In the genomic region with DNA sequence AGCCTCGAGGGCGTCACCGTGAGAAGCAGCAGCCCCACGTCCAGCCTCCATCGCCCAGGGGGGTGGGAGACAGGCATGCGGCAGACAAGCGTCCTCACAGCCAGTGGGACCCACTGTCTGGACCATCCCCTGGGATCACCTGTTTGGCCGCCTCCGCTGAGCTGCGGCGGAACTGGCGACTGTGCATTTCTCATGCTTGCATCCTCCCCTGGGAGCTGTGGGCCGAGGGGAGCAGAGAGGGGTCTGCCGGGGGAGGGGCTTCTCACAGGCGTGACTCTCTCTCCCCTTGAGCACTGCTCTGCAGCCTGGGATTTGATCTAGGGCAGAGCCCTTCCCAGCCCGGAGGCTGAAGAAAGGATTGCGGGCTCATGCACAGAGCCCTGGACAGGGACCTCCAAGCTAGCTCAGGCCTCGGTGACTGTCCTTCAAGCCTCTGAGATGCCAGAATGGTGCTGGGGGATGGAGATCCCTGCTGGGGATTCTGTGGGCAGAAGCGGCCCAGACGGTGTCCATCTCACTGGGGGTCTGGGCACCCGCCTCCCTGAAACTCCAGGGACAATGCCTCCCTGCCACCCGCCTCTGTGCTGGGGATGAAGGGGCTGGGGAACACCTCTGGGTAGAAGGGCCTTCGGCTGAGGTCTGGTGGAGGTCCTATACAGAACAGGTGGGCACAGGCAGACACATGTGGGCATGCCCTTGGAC, we compare ENCODE assay signal across 25 cellular contexts.
"Had no signal": no experiment of that assay in that cellular context is flagged by ENCODE, and none has a peak within 500 bp of the region (broad histone marks: within the 10 kb centered on the region; RNA-seq: fewer than 3 reads in every experiment).

No MANE protein-coding gene starts in this region.

- ATAC-seq: activated CD8-positive, alpha-beta memory T cell treated with anti-CD3 and anti-CD28 coated beads, Interleukin-2, amount 10 ng/mL, durations not matched to agents 7 days and 5 days; Panc1; Right ventricle myocardium inferior had no signal

- H3K4me1 Mint-ChIP-seq: activated CD4-positive, alpha-beta T cell treated with anti-CD3 and anti-CD28 coated beads, Interleukin-2, amount 10 ng/mL, durations not matched to agents 24 days and 14 days; activated CD8-positive, alpha-beta memory T cell treated with anti-CD3 and anti-CD28 coated beads, Interleukin-2, amount 10 ng/mL, durations not matched to agents 7 days and 5 days; activated naive CD4-positive, alpha-beta T cell treated with anti-CD3 and anti-CD28 coated beads, Interleukin-2, amount 50 U/mL, for 24 hours; brain had no signal

- H3K9me3 Mint-ChIP-seq: activated CD4-positive, alpha-beta T cell treated with anti-CD3 and anti-CD28 coated beads, Interleukin-2, amount 10 ng/mL, durations not matched to agents 24 days and 14 days; activated naive CD4-positive, alpha-beta T cell treated with anti-CD3 and anti-CD28 coated beads, Interleukin-2, amount 50 U/mL, for 24 hours; activated T-cell treated with anti-CD3 and anti-CD28 coated beads, Interleukin-2, amount 50 U/mL, for 24 hours; activated T-helper 1 cell treated with anti-CD3 and anti-CD28 coated beads, Interleukin-12 subunit alpha, Interleukin-12 subunit beta, Interleukin-2, Interleukin-4 antibody, amounts not matched to agents 30 ng/mL and 10 ng/mL and 1 ng/mL, durations not matched to agents 14 hours and 24 hours and 36 hours had no signal

- H3K9me3 ChIP-seq: ascending aorta, SK-N-SH had no signal

- H3K36me3 ChIP-seq: ascending aorta had no signal

- H3K36me3 Mint-ChIP-seq: activated CD8-positive, alpha-beta memory T cell treated with anti-CD3 and anti-CD28 coated beads, Interleukin-2, amount 10 ng/mL, durations not matched to agents 7 days and 5 days; activated naive CD4-positive, alpha-beta T cell treated with anti-CD3 and anti-CD28 coated beads, Interleukin-2, amount 50 U/mL, for 24 hours; brain had no signal

- DNase-seq: activated CD4-positive, alpha-beta T cell treated with anti-CD3 and anti-CD28 coated beads, Interleukin-2, amount 10 ng/mL, durations not matched to agents 24 days and 14 days; activated CD4-positive, alpha-beta T cell treated with anti-CD3 and anti-CD28 coated beads, Interleukin-2, amount 50 U/mL, for 48 hours; activated CD4-positive, CD25-positive, alpha-beta regulatory T cell treated with anti-CD3 and anti-CD28 coated beads, Interleukin-2, amount 50 U/mL, for 72 hours; activated CD8-positive, alpha-beta memory T cell treated with anti-CD3 and anti-CD28 coated beads, Interleukin-2, amount 10 ng/mL, durations not matched to agents 7 days and 5 days; activated effector memory CD4-positive, alpha-beta T cell treated with Interleukin-2 at 50 U/mL for 16 hours; activated naive CD4-positive, alpha-beta T cell; activated T-cell treated with anti-CD3 and anti-CD28 coated beads, Interleukin-2, amount 50 U/mL, for 24 hours; KG1; NCI-H1048; NCI-H146; NCI-H2029; NCI-H2107; NCI-H226; NCI-H526 treated with DMSO at 0.1 percent for 48 hours; NCI-H82; OCI-M1; RPMI8226; SK-N-SH; SW 1271 had no signal

- H3K27me3 Mint-ChIP-seq: activated CD4-positive, alpha-beta T cell treated with anti-CD3 and anti-CD28 coated beads, Interleukin-2, amount 10 ng/mL, durations not matched to agents 24 days and 14 days; activated CD8-positive, alpha-beta memory T cell treated with anti-CD3 and anti-CD28 coated beads, Interleukin-2, amount 10 ng/mL, durations not matched to agents 7 days and 5 days; activated naive CD4-positive, alpha-beta T cell treated with anti-CD3 and anti-CD28 coated beads, Interleukin-2, amount 50 U/mL, for 24 hours; activated T-cell treated with anti-CD3 and anti-CD28 coated beads, Interleukin-2, amount 50 U/mL, for 24 hours; brain had no signal

- H3K9ac ChIP-seq: SK-N-SH had no signal

- H3K27ac Mint-ChIP-seq: activated CD4-positive, alpha-beta T cell treated with anti-CD3 and anti-CD28 coated beads, Interleukin-2, amount 10 ng/mL, durations not matched to agents 24 days and 14 days; activated CD8-positive, alpha-beta memory T cell treated with anti-CD3 and anti-CD28 coated beads, Interleukin-2, amount 10 ng/mL, durations not matched to agents 7 days and 5 days; activated naive CD4-positive, alpha-beta T cell treated with anti-CD3 and anti-CD28 coated beads, Interleukin-2, amount 50 U/mL, for 24 hours; activated T-cell treated with anti-CD3 and anti-CD28 coated beads, Interleukin-2, amount 50 U/mL, for 24 hours; activated T-helper 1 cell treated with anti-CD3 and anti-CD28 coated beads, Interleukin-12 subunit alpha, Interleukin-12 subunit beta, Interleukin-2, Interleukin-4 antibody, amounts not matched to agents 30 ng/mL and 10 ng/mL and 1 ng/mL, durations not matched to agents 14 hours and 24 hours and 36 hours; brain had no signal

- H3K4me2 ChIP-seq: SK-N-SH had no signal

- H3K9me2 ChIP-seq: SK-N-SH had no signal

- H3K4me3 ChIP-seq: ascending aorta had no signal

- H3K4me3 Mint-ChIP-seq: activated CD4-positive, alpha-beta T cell treated with anti-CD3 and anti-CD28 coated beads, Interleukin-2, amount 10 ng/mL, durations not matched to agents 24 days and 14 days; activated CD8-positive, alpha-beta memory T cell treated with anti-CD3 and anti-CD28 coated beads, Interleukin-2, amount 10 ng/mL, durations not matched to agents 7 days and 5 days; activated naive CD4-positive, alpha-beta T cell treated with anti-CD3 and anti-CD28 coated beads, Interleukin-2, amount 50 U/mL, for 24 hours; activated T-cell treated with anti-CD3 and anti-CD28 coated beads, Interleukin-2, amount 50 U/mL, for 24 hours; activated T-helper 1 cell treated with anti-CD3 and anti-CD28 coated beads, Interleukin-12 subunit alpha, Interleukin-12 subunit beta, Interleukin-2, Interleukin-4 antibody, amounts not matched to agents 30 ng/mL and 10 ng/mL and 1 ng/mL, durations not matched to agents 14 hours and 24 hours and 36 hours; brain had no signal

- H3K27me3 ChIP-seq: ascending aorta had no signal

- H3K27ac ChIP-seq: ascending aorta had no signal

- H3K4me1 ChIP-seq: ascending aorta had no signal
